22 cellular contexts compared by ENCODE assay signal in genomic region chr1:193703655-193704054, GRCh38.
"Had no signal": no experiment of that assay in that cellular context is flagged by ENCODE, and none has a peak within 500 bp of the region (broad histone marks: within the 10 kb centered on the region; RNA-seq: fewer than 3 reads in every experiment).

No MANE protein-coding gene starts in this region.

- FAIRE-seq: HTR-8/SVneo, RCC 7860 had no signal

- H3K27ac ChIP-seq: HL-60 had no signal

- DNase-seq: KBM-7, MV-4-11, NCI-H1048, NCI-H1105, NCI-H1417, NCI-H1436 treated with DMSO at 0.1 percent for 48 hours, NCI-H1694, NCI-H187 treated with DMSO at 0.1 percent for 48 hours, NCI-H2029 treated with DMSO at 0.1 percent for 48 hours, NCI-H2227 treated with DMSO at 0.1 percent for 48 hours, NCI-H446, NCI-H510A, NCI-H524 treated with DMSO at 0.1 percent for 48 hours, NCI-H69, NCI-H774, RPMI8226, SHP77, SK-N-SH, SW 1271 had no signal

- H3K4me2 ChIP-seq: SK-N-SH had no signal

- H3K9me3 ChIP-seq: SK-N-SH had no signal
